In genomic region chr10:79380125-79380917, GRCh38 we compare ENCODE assay signal across 1 cellular context.
A peak's percentile ranks its signal among the peaks of the same experiment; 100 is the strongest.
TF ChIP-seq lines count a peak whose summit lies in the region.

No MANE protein-coding gene starts in this region.

TF ChIP-seq in HepG2, 621 proteins besides CTCF, POLR2A, EP300 and RAD21 (continued from another document and continues in another):
- no peak for TF ChIP-seq JDP2 (CRISPR knock-in tag; IDR thresholded peaks at IDR 0.05; ENCODE audit: borderline replicate concordance)
- TF ChIP-seq SPEN (CRISPR knock-in tag; IDR thresholded peaks at IDR 0.05; ENCODE audit: low read depth): no peak; the same call in 1 of the 2 replicates
- TF ChIP-seq CHD4 (IDR thresholded peaks at IDR 0.05; ENCODE audit: borderline replicate concordance, low read length): 0 out of 2 replicates have a peak, but pooled peaks have one; percentile 35
- TF ChIP-seq ZNF484 (CRISPR knock-in tag; IDR thresholded peaks at IDR 0.05; ENCODE audit: borderline replicate concordance, low read depth): no peak
- TF ChIP-seq ZBTB3 (CRISPR knock-in tag; IDR thresholded peaks at IDR 0.05; ENCODE audit: borderline replicate concordance, low read depth): peak; percentile 78; the same call in 1 of the 2 replicates
- 0 out of 2 replicates have a peak, but pooled peaks have one; percentile 20 for TF ChIP-seq FOXC1 (CRISPR knock-in tag; IDR thresholded peaks at IDR 0.05; ENCODE audit: borderline replicate concordance)
- no peak for TF ChIP-seq FUBP1 (CRISPR knock-in tag; IDR thresholded peaks at IDR 0.05; ENCODE audit: borderline replicate concordance)
- TF ChIP-seq ETV6 (CRISPR knock-in tag; conservative IDR thresholded peaks at IDR 0.05): no peak
- TF ChIP-seq DPF2 (CRISPR knock-in tag; IDR thresholded peaks at IDR 0.05; ENCODE audit: borderline replicate concordance, low read depth): peak; percentile 92
- no peak for TF ChIP-seq TFDP2 (CRISPR knock-in tag; IDR thresholded peaks at IDR 0.05)
- TF ChIP-seq SOX6 (IDR thresholded peaks at IDR 0.05): no peak
- peak; percentile 96 for TF ChIP-seq SOX6 (CRISPR knock-in tag; IDR thresholded peaks at IDR 0.05)
- TF ChIP-seq ZNF282 (IDR thresholded peaks at IDR 0.05; ENCODE audit: partially characterized antibody): no peak
- peak; percentile 49; the same call in 1 of the 2 replicates for TF ChIP-seq THAP9 (CRISPR knock-in tag; IDR thresholded peaks at IDR 0.05; ENCODE audit: borderline replicate concordance)
- TF ChIP-seq ZFP36L2 (CRISPR knock-in tag; IDR thresholded peaks at IDR 0.05): no peak
- TF ChIP-seq CHD2 (IDR thresholded peaks at IDR 0.05; ENCODE audit: low read depth, low read length): no peak
- TF ChIP-seq ZNF710 (CRISPR knock-in tag; IDR thresholded peaks at IDR 0.05; ENCODE audit: borderline replicate concordance): 0 out of 2 replicates have a peak, but pooled peaks have one; percentile 71
- TF ChIP-seq SMAD3 (CRISPR knock-in tag; IDR thresholded peaks at IDR 0.05): peak; percentile 70; the same call in 1 of the 2 replicates
- TF ChIP-seq ZNF672 (CRISPR knock-in tag; IDR thresholded peaks at IDR 0.05): no peak
- TF ChIP-seq ZNF644 (CRISPR knock-in tag; IDR thresholded peaks at IDR 0.05; ENCODE audit: low read depth): peak; percentile 75
- TF ChIP-seq TGIF2 (CRISPR knock-in tag; IDR thresholded peaks at IDR 0.05): peak; percentile 68
- peak; percentile 92 for TF ChIP-seq SAP130 (CRISPR knock-in tag; IDR thresholded peaks at IDR 0.05; ENCODE audit: low read depth)
- TF ChIP-seq ZNF276 (CRISPR knock-in tag; IDR thresholded peaks at IDR 0.05; ENCODE audit: low read depth): no peak; the same call in 1 of the 2 replicates
- TF ChIP-seq REST (IDR thresholded peaks at IDR 0.05; ENCODE audit: borderline replicate concordance in 1 of 2, low read depth in 1 of 2, low read length in 2 of 2): peak in 1 of 2 experiments; percentile 9; a peak in 1 of 4 replicates
- TF ChIP-seq AHR (CRISPR knock-in tag; IDR thresholded peaks at IDR 0.05): no peak; the same call in 1 of the 2 replicates
- TF ChIP-seq FOXK2 (IDR thresholded peaks at IDR 0.05): peak; percentile 60; the same call in 1 of the 2 replicates
- peak; percentile 64; the same call in 1 of the 2 replicates for TF ChIP-seq YEATS4 (CRISPR knock-in tag; IDR thresholded peaks at IDR 0.05; ENCODE audit: borderline replicate concordance)
- TF ChIP-seq ZKSCAN5 (CRISPR knock-in tag; IDR thresholded peaks at IDR 0.05): 0 out of 2 replicates have a peak, but pooled peaks have one; percentile 26
- TF ChIP-seq ZFP41 (CRISPR knock-in tag; IDR thresholded peaks at IDR 0.05; ENCODE audit: borderline replicate concordance): 0 out of 2 replicates have a peak, but pooled peaks have one; percentile 56
- TF ChIP-seq ZBTB40 (IDR thresholded peaks at IDR 0.05): no peak
- peak; percentile 81 for TF ChIP-seq ZBTB40 (CRISPR knock-in tag; IDR thresholded peaks at IDR 0.05)
